Comparison of ENCODE assay signal across 16 cellular contexts in genomic region chr2:185567940-185568339, GRCh38.
"Had no signal": no experiment of that assay in that cellular context is flagged by ENCODE, and none has a peak within 500 bp of the region (broad histone marks: within the 10 kb centered on the region; RNA-seq: fewer than 3 reads in every experiment).

No MANE protein-coding gene starts in this region.

- H3K4me3 ChIP-seq: psoas muscle, sigmoid colon had no signal

- H3K27me3 ChIP-seq: sigmoid colon had no signal

- ATAC-seq: activated CD8-positive, alpha-beta memory T cell treated with anti-CD3 and anti-CD28 coated beads, Interleukin-2, amount 10 ng/mL, durations not matched to agents 7 days and 5 days; natural killer cell; psoas muscle had no signal

- H3K9me3 ChIP-seq: psoas muscle, sigmoid colon had no signal

- H3K27ac ChIP-seq: psoas muscle, sigmoid colon had no signal

- DNase-seq: activated CD8-positive, alpha-beta memory T cell treated with anti-CD3 and anti-CD28 coated beads, Interleukin-2, amount 10 ng/mL, durations not matched to agents 7 days and 5 days; activated effector memory CD4-positive, alpha-beta T cell treated with anti-CD3 and anti-CD28 coated beads, Interleukin-2, amount 50 U/mL, for 16 hours; activated T-cell treated with anti-CD3 and anti-CD28 coated beads, Interleukin-2, amount 50 U/mL, for 24 hours; amygdala; hypothalamus; natural killer cell; psoas muscle; sigmoid colon; stimulated activated CD4-positive, alpha-beta T cell treated with anti-CD3 and anti-CD28 coated beads, Interleukin-12 subunit alpha, Interleukin-12 subunit beta, amount 100 ng/mL, for 4 hours; stimulated activated CD4-positive, alpha-beta T cell treated with anti-CD3 and anti-CD28 coated beads, Interleukin-4, amount 100 ng/mL, for 1 hour; stimulated activated CD8-positive, alpha-beta memory T cell treated with anti-CD3 and anti-CD28 coated beads, Interleukin-4, amount 100 ng/mL, for 48 hours had no signal

- H3K4me3 Mint-ChIP-seq: activated CD8-positive, alpha-beta memory T cell treated with anti-CD3 and anti-CD28 coated beads, Interleukin-2, amount 10 ng/mL, durations not matched to agents 7 days and 5 days; activated naive CD8-positive, alpha-beta T cell; activated T-cell treated with anti-CD3 and anti-CD28 coated beads, Interleukin-2, amount 50 U/mL, for 24 hours; brain; dendritic cell treated with granulocyte-macrophage colony-stimulating factor and Interleukin-4, amounts not matched to agents 40 ng/mL and 50 ng/mL, for 4 days; natural killer cell; stimulated activated naive CD8-positive, alpha-beta T cell treated with anti-CD3 and anti-CD28 coated beads, Interleukin-15, Interleukin-2, amounts not matched to agents 100 ng/mL and 50 ng/mL, for 24 hours; T-helper 1 cell treated with Interleukin-12 subunit alpha and Interleukin-12 subunit beta and Interleukin-4 antibody, amounts not matched to agents 30 μg/mL and 1 μg/mL, for 36 hours had no signal

- H3K4me1 ChIP-seq: psoas muscle, sigmoid colon had no signal

- H3K36me3 Mint-ChIP-seq: activated CD8-positive, alpha-beta memory T cell treated with anti-CD3 and anti-CD28 coated beads, Interleukin-2, amount 10 ng/mL, durations not matched to agents 7 days and 5 days; activated naive CD8-positive, alpha-beta T cell had no signal

- H3K36me3 ChIP-seq: sigmoid colon had no signal

- H3K27ac Mint-ChIP-seq: activated CD8-positive, alpha-beta memory T cell treated with anti-CD3 and anti-CD28 coated beads, Interleukin-2, amount 10 ng/mL, durations not matched to agents 7 days and 5 days; activated naive CD8-positive, alpha-beta T cell; activated T-cell treated with anti-CD3 and anti-CD28 coated beads, Interleukin-2, amount 50 U/mL, for 24 hours; dendritic cell treated with granulocyte-macrophage colony-stimulating factor and Interleukin-4, amounts not matched to agents 40 ng/mL and 50 ng/mL, for 4 days; natural killer cell; stimulated activated naive CD8-positive, alpha-beta T cell treated with anti-CD3 and anti-CD28 coated beads, Interleukin-15, Interleukin-2, amounts not matched to agents 100 ng/mL and 50 ng/mL, for 24 hours; T-helper 1 cell treated with Interleukin-12 subunit alpha and Interleukin-12 subunit beta and Interleukin-4 antibody, amounts not matched to agents 30 μg/mL and 1 μg/mL, for 36 hours had no signal

- H3K27me3 Mint-ChIP-seq: activated CD8-positive, alpha-beta memory T cell treated with anti-CD3 and anti-CD28 coated beads, Interleukin-2, amount 10 ng/mL, durations not matched to agents 7 days and 5 days; activated naive CD8-positive, alpha-beta T cell; activated T-cell treated with anti-CD3 and anti-CD28 coated beads, Interleukin-2, amount 50 U/mL, for 24 hours; brain; dendritic cell treated with granulocyte-macrophage colony-stimulating factor and Interleukin-4, amounts not matched to agents 40 ng/mL and 50 ng/mL, for 4 days; stimulated activated naive CD8-positive, alpha-beta T cell treated with anti-CD3 and anti-CD28 coated beads, Interleukin-15, Interleukin-2, amounts not matched to agents 100 ng/mL and 50 ng/mL, for 24 hours had no signal

- H3K4me1 Mint-ChIP-seq: activated CD8-positive, alpha-beta memory T cell treated with anti-CD3 and anti-CD28 coated beads, Interleukin-2, amount 10 ng/mL, durations not matched to agents 7 days and 5 days; natural killer cell had no signal
